15 cellular contexts compared by ENCODE assay signal in the genomic region with DNA sequence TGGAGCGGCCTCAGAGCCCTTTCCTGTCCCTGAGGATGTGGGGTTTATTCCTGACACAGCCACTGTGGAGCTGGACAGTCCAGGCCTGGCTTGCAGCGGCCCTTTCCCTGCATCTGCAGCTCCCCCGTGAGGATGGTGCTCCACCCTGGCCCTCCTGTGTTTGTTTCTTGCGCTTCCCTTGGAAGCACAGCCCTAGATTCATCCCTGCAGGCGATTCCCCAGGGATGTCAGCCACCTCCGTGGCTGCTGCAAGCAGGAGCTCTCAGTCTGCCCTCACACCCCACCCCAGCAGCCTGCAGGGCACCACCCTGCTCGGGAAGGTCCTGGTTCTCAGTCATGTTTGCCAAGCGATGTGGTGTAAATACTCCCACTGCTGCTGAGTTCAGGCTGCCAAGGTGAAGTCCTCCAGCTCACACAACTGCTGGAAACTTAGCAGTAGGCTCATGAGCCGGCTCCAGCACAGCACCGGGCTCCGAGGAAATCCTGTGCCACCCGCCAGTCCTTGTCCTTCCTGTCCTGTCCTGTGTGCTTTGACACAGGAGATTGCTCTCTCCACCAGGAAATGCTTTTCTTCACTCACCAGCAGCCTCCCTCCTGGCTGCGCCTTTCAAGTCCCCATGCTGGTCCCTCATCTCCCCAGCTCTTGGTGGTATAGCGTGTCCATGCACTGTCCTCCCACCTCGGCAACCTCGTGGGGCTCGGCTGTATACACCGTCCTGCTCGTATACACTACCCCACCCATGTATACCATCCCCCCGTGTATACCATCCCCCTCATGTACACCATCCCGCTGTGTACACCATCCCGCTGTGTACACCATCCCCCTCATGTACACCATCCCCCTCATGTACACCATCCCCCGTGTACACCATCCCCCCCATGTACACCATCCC. TPM values are rescaled to one million over a fixed set of nuclear protein-coding genes. Genes with fewer than 3 reads are reported as not detected.
DNase-seq lines count a peak whose midpoint lies in the region; ATAC-seq and TF ChIP-seq lines count a peak whose summit lies in the region.
"Had no signal": no experiment of that assay in that cellular context is flagged by ENCODE, and none has a peak within 500 bp of the region (broad histone marks: within the 10 kb centered on the region; RNA-seq: fewer than 3 reads in every experiment).

No MANE protein-coding gene starts in this region.

- H3K79me2 ChIP-seq in GM23338 (replicated peaks; ENCODE audit: insufficient read depth) (no peaks in the 10 kb centered on the region), parathyroid adenoma (no peaks in the 10 kb centered on the region)

- TF ChIP-seq CTCF in GM23338 (conservative IDR thresholded peaks at IDR 0.05; ENCODE audit: low read depth in 2 of 2) (peak in 1 of 2 experiments; percentile 36; a peak in 2 of 4 replicates), fibroblast of pulmonary artery (IDR thresholded peaks at IDR 0.05; ENCODE audit: low read length, missing control alignments) (no peak), parathyroid adenoma (IDR thresholded peaks at IDR 0.05) (no peak)

- no peaks in the 10 kb centered on the region for H3K9me3 ChIP-seq in parathyroid adenoma (ENCODE audit: control insufficient read depth, low read length)

- H3K4me1 ChIP-seq in GM23338 (ENCODE audit: insufficient read depth) (peaks cover 7% of the 10 kb centered on the region; the same call in 1 of the 2 replicates), parathyroid adenoma (no peaks in the 10 kb centered on the region)

- H3F3A ChIP-seq in GM23338 (replicated peaks; ENCODE audit: low read depth), result 0 out of 2 replicates have a peak, but pooled peaks cover 2% of the 10 kb centered on the region

- no peak overlapping the region for H3K9ac ChIP-seq in parathyroid adenoma

- DNase-seq in GM23338 (ENCODE audit: low spot score), result peak; percentile 23
- DNase-seq in NCI-H69 (lab: John Stamatoyannopoulos, UW), result peak; percentile 88
- peak; percentile 42 for DNase-seq in fibroblast of pulmonary artery (ENCODE audit: low read depth)
- no peak for DNase-seq in T1000 (lab: John Stamatoyannopoulos, UW)
- no peak for DNase-seq in effector CD4-positive, alpha-beta T cell
- DNase-seq: EL; hippocampal formation; MM.1S; naive thymus-derived CD4-positive, alpha-beta T cell; OCI-M1 had no signal

- H3K27me3 ChIP-seq in GM23338 (ENCODE audit: insufficient read depth) (no peaks in the 10 kb centered on the region), parathyroid adenoma (ENCODE audit: control insufficient read depth, insufficient read depth, low read length) (no peaks in the 10 kb centered on the region)

- H2AFZ ChIP-seq in GM23338 (peak overlapping the region; percentile 43; the same call in 1 of the 2 replicates), parathyroid adenoma (peak overlapping the region; percentile 42)

- H3K36me3 Mint-ChIP-seq in GM23338 (ENCODE audit: low read depth), result no peaks in the 10 kb centered on the region

- peaks cover 41% of the 10 kb centered on the region for H3K4me1 Mint-ChIP-seq in GM23338

- peaks cover 5% of the 10 kb centered on the region for H3K27me3 Mint-ChIP-seq in GM23338 (ENCODE audit: insufficient read depth, low read depth, poor library complexity)
- H3K27me3 Mint-ChIP-seq: naive thymus-derived CD4-positive, alpha-beta T cell; stimulated activated naive CD8-positive, alpha-beta T cell treated with anti-CD3 and anti-CD28 coated beads, Interleukin-15, Interleukin-2, amounts not matched to agents 100 ng/mL and 50 ng/mL, for 24 hours had no signal

- no peaks in the 10 kb centered on the region for H3K36me3 ChIP-seq in GM23338 (ENCODE audit: insufficient read depth)
- H3K36me3 ChIP-seq in parathyroid adenoma (ENCODE audit: control insufficient read depth, insufficient read depth, low read length), result no peaks in the 10 kb centered on the region

- H3K4me2 ChIP-seq in GM23338 (no peak overlapping the region), parathyroid adenoma (ENCODE audit: low read length) (no peak overlapping the region)

- peak; percentile 15 for ATAC-seq in GM23338
- no peak for ATAC-seq in GM21529 (IDR thresholded peaks at IDR 0.05; ENCODE audit: unreplicated experiment)
- ATAC-seq in HG03457 (IDR thresholded peaks at IDR 0.05; ENCODE audit: unreplicated experiment), result no peak
- ATAC-seq: naive thymus-derived CD4-positive, alpha-beta T cell had no signal

- H4K20me1 ChIP-seq in GM23338 (replicated peaks; ENCODE audit: insufficient read depth), result no peaks in the 10 kb centered on the region

- H3K9me3 Mint-ChIP-seq in GM23338, result no peaks in the 10 kb centered on the region
- H3K9me3 Mint-ChIP-seq: activated T-helper 1 cell treated with anti-CD3 and anti-CD28 coated beads, Interleukin-12 subunit alpha, Interleukin-12 subunit beta, Interleukin-2, Interleukin-4 antibody, amounts not matched to agents 30 ng/mL and 10 ng/mL and 1 ng/mL, durations not matched to agents 14 hours and 24 hours and 36 hours; naive thymus-derived CD4-positive, alpha-beta T cell; stimulated activated naive CD8-positive, alpha-beta T cell treated with anti-CD3 and anti-CD28 coated beads, Interleukin-15, Interleukin-2, amounts not matched to agents 100 ng/mL and 50 ng/mL, for 24 hours had no signal

- H3K27ac Mint-ChIP-seq in GM23338, result no peak overlapping the region
- H3K27ac Mint-ChIP-seq: activated T-helper 1 cell treated with anti-CD3 and anti-CD28 coated beads, Interleukin-12 subunit alpha, Interleukin-12 subunit beta, Interleukin-2, Interleukin-4 antibody, amounts not matched to agents 30 ng/mL and 10 ng/mL and 1 ng/mL, durations not matched to agents 14 hours and 24 hours and 36 hours; naive thymus-derived CD4-positive, alpha-beta T cell; stimulated activated naive CD8-positive, alpha-beta T cell treated with anti-CD3 and anti-CD28 coated beads, Interleukin-15, Interleukin-2, amounts not matched to agents 100 ng/mL and 50 ng/mL, for 24 hours had no signal

- H3K4me3 ChIP-seq in GM23338, result no peak overlapping the region
- no peak overlapping the region for H3K4me3 ChIP-seq in fibroblast of pulmonary artery (replicated peaks; ENCODE audit: low read depth, low read length)
- H3K4me3 ChIP-seq in parathyroid adenoma (ENCODE audit: low read depth, low read length), result no peak overlapping the region

- H3K4me3 Mint-ChIP-seq in GM23338, result no peak overlapping the region
- H3K4me3 Mint-ChIP-seq: activated T-helper 1 cell treated with anti-CD3 and anti-CD28 coated beads, Interleukin-12 subunit alpha, Interleukin-12 subunit beta, Interleukin-2, Interleukin-4 antibody, amounts not matched to agents 30 ng/mL and 10 ng/mL and 1 ng/mL, durations not matched to agents 14 hours and 24 hours and 36 hours; naive thymus-derived CD4-positive, alpha-beta T cell; stimulated activated naive CD8-positive, alpha-beta T cell treated with anti-CD3 and anti-CD28 coated beads, Interleukin-15, Interleukin-2, amounts not matched to agents 100 ng/mL and 50 ng/mL, for 24 hours had no signal

- no peaks in the 10 kb centered on the region for H3K9me2 ChIP-seq in GM23338 (ENCODE audit: insufficient read depth)

- no peak overlapping the region for H3K27ac ChIP-seq in GM23338 (ENCODE audit: low read depth)
- no peak overlapping the region for H3K27ac ChIP-seq in parathyroid adenoma

TF ChIP-seq in GM23338, 12 proteins besides CTCF, POLR2A, EP300 and RAD21 (continues in another document):
- TF ChIP-seq, protein P1, sequence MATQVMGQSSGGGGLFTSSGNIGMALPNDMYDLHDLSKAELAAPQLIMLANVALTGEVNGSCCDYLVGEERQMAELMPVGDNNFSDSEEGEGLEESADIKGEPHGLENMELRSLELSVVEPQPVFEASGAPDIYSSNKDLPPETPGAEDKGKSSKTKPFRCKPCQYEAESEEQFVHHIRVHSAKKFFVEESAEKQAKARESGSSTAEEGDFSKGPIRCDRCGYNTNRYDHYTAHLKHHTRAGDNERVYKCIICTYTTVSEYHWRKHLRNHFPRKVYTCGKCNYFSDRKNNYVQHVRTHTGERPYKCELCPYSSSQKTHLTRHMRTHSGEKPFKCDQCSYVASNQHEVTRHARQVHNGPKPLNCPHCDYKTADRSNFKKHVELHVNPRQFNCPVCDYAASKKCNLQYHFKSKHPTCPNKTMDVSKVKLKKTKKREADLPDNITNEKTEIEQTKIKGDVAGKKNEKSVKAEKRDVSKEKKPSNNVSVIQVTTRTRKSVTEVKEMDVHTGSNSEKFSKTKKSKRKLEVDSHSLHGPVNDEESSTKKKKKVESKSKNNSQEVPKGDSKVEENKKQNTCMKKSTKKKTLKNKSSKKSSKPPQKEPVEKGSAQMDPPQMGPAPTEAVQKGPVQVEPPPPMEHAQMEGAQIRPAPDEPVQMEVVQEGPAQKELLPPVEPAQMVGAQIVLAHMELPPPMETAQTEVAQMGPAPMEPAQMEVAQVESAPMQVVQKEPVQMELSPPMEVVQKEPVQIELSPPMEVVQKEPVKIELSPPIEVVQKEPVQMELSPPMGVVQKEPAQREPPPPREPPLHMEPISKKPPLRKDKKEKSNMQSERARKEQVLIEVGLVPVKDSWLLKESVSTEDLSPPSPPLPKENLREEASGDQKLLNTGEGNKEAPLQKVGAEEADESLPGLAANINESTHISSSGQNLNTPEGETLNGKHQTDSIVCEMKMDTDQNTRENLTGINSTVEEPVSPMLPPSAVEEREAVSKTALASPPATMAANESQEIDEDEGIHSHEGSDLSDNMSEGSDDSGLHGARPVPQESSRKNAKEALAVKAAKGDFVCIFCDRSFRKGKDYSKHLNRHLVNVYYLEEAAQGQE (IDR thresholded peaks at IDR 0.05; ENCODE audit: unreplicated experiment), result no peak
- TF ChIP-seq CREB1 (CRISPR knock-in tag; IDR thresholded peaks at IDR 0.05; ENCODE audit: low read depth) (no peak), ZNF114 (CRISPR knock-in tag; IDR thresholded peaks at IDR 0.05) (no peak), JUNB (IDR thresholded peaks at IDR 0.05; ENCODE audit: unreplicated experiment) (no peak), NANOG (IDR thresholded peaks at IDR 0.05; ENCODE audit: borderline replicate concordance) (no peak)

RNA-seq across cellular contexts. Expression of a gene that starts 16.2 kb away (rescaled TPM):
- total RNA-seq in GM23338 (2014; rRNA removed; shearing (Covaris generic)), result 1.0 TPM in 1 of 2 replicates, not detected in the other
- 0.57 TPM in 1 of 2 replicates, not detected in the other for polyA plus RNA-seq in GM23338 (2016; fragmentation: Nextera tagmentation; extraction: Ambion mirVana)

Comparison
In these comparisons a context has a peak if more than half of its experiments do, and no peak if none do; other contexts are left out.
1. DNase-seq: peak in GM23338 (single experiment), NCI-H69 (single experiment) and fibroblast of pulmonary artery (single experiment); none in T1000 (single experiment) and effector CD4-positive, alpha-beta T cell (single experiment).